ENCODE assay signal across 8 cellular contexts in genomic region chr1:17439250-17440073, GRCh38. TPM values are rescaled to one million over a fixed set of nuclear protein-coding genes. Genes with fewer than 3 reads are reported as not detected.
DNase-seq lines count a peak whose midpoint lies in the region; ATAC-seq and TF ChIP-seq lines count a peak whose summit lies in the region.

TSS of gene RCC2 (minus strand) at chr1:17439677. CDS start at chr1:17438514, 1,163 bp downstream.

- H3K36me3 Mint-ChIP-seq in chondrocyte (ENCODE audit: low read depth), result no peaks in the 10 kb centered on the region

- TF ChIP-seq CTCF in GM12875 (IDR thresholded peaks at IDR 0.05; ENCODE audit: borderline replicate concordance, insufficient read depth, low read depth, low read length) (peak; percentile 39; the same call in 1 of the 2 replicates), chondrocyte (IDR thresholded peaks at IDR 0.05) (peak; percentile 45)

- H3K4me3 Mint-ChIP-seq in chondrocyte (ENCODE audit: unreplicated experiment), result peak within 1 kb of the TSS; percentile 95

- H3K9me3 Mint-ChIP-seq in chondrocyte (ENCODE audit: low read depth), result no peaks in the 10 kb centered on the region

- DNase-seq in NCI-H2227 (lab: John Stamatoyannopoulos, UW; ENCODE audit: unreplicated experiment) (peak; percentile 88), chondrocyte (ENCODE audit: low spot score) (no peak), kidney glomerular epithelial cell (lab: John Stamatoyannopoulos, UW) (peak; percentile 62)
- peak; percentile 30 to 57 for DNase-seq in stimulated activated CD4-positive, alpha-beta T cell treated with anti-CD3 and anti-CD28 coated beads, Interleukin-15, amount 100 ng/mL, for 48 hours (ENCODE audit: low read depth in 2 of 2)

- H3K27ac Mint-ChIP-seq in chondrocyte (ENCODE audit: unreplicated experiment), result peak within 1 kb of the TSS; percentile 98

- H3K4me3 ChIP-seq in GM12875 (ENCODE audit: low read depth, low read length), result peak within 1 kb of the TSS; percentile 90

- peaks cover 56% of the 10 kb centered on the region for H3K4me1 Mint-ChIP-seq in chondrocyte (ENCODE audit: low read depth)

- no peaks in the 10 kb centered on the region for H3K27me3 Mint-ChIP-seq in chondrocyte (ENCODE audit: low read depth)

- ATAC-seq in HG03025 (IDR thresholded peaks at IDR 0.05; ENCODE audit: low FRiP score, unreplicated experiment), result peak; percentile 35
- ATAC-seq in activated CD4-positive, CD25-positive, alpha-beta regulatory T cell treated with anti-CD3 and anti-CD28 coated beads, Interleukin-2, amount 50 U/mL, for 24 hours, result peak; percentile 74 to 76
- ATAC-seq in HG03342 (IDR thresholded peaks at IDR 0.05; ENCODE audit: unreplicated experiment), result no peak

RNA-seq across cellular contexts. Expression of gene RCC2, which starts in this region (rescaled TPM):
- total RNA-seq in chondrocyte, result 88.6 to 90.0 TPM (median 88.7 TPM) in 3 replicates
